ENCODE assay signal across 16 cellular contexts in the genomic region with DNA sequence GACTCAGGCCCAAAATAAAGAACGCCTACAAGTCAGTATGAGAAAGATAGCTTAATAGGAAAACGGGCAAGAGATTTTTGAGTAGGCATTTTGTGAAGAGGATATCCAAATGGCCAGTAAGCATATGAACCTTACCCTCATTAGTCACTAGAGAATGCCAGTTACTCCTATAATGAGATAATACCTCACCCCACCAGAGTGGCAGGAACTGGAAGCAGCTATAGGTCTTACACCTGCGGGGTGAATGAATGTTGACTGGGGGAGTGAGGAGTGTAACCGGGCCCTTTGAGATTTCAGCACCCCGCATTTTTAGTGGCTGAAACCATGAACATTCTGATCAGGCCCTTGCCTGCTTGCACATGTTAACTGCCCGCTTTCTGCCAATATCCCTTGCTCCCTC. TPM values are rescaled to one million over a fixed set of nuclear protein-coding genes. Genes with fewer than 3 reads are reported as not detected.
DNase-seq lines count a peak whose midpoint lies in the region; ATAC-seq and TF ChIP-seq lines count a peak whose summit lies in the region.
"Had no signal": no experiment of that assay in that cellular context is flagged by ENCODE, and none has a peak within 500 bp of the region (broad histone marks: within the 10 kb centered on the region; RNA-seq: fewer than 3 reads in every experiment).

No MANE protein-coding gene starts in this region.

- peaks cover 1% of the 10 kb centered on the region for H3K36me3 Mint-ChIP-seq in T-helper 2 cell treated with Interferon-gamma antibody and Interleukin-4, amounts not matched to agents 5 μg/mL and 100 μg/mL, for 36 hours (ENCODE audit: low read depth)
- H3K36me3 Mint-ChIP-seq in natural killer cell: no peaks in the 10 kb centered on the region
- H3K36me3 Mint-ChIP-seq: CD8-positive, alpha-beta memory T cell had no signal

- peaks cover 15% of the 10 kb centered on the region for H3K27me3 Mint-ChIP-seq in T-helper 2 cell treated with Interferon-gamma antibody and Interleukin-4, amounts not matched to agents 5 μg/mL and 100 μg/mL, for 36 hours (ENCODE audit: low read depth)
- peaks cover 0 to 7% of the 10 kb centered on the region in 2 donors for H3K27me3 Mint-ChIP-seq in natural killer cell (ENCODE audit: low read depth in 2 of 2)

- H3K9me3 Mint-ChIP-seq in T-helper 2 cell treated with Interferon-gamma antibody and Interleukin-4, amounts not matched to agents 5 μg/mL and 100 μg/mL, for 36 hours: peaks cover 7% of the 10 kb centered on the region
- no peaks in the 10 kb centered on the region for H3K9me3 Mint-ChIP-seq in natural killer cell
- H3K9me3 Mint-ChIP-seq: CD8-positive, alpha-beta memory T cell had no signal

- H3K79me2 ChIP-seq in KMS-11 (ENCODE audit: insufficient read depth, low read depth): no peaks in the 10 kb centered on the region
- H3K79me2 ChIP-seq in osteoblast (ENCODE audit: insufficient read depth, low read length): no peaks in the 10 kb centered on the region

- TF ChIP-seq CTCF in KMS-11 (conservative IDR thresholded peaks at IDR 0.05; ENCODE audit: low read depth, low read length) (no peak), epithelial cell of esophagus (IDR thresholded peaks at IDR 0.05; ENCODE audit: insufficient read depth, low read depth, low read length, missing control alignments) (no peak), osteoblast (IDR thresholded peaks at IDR 0.05; ENCODE audit: extremely low read depth, low read depth, low read length) (no peak), natural killer cell (IDR thresholded peaks at IDR 0.05) (no peak)

- H4K20me1 ChIP-seq in KMS-11 (ENCODE audit: insufficient read depth): no peaks in the 10 kb centered on the region
- peaks cover 3% of the 10 kb centered on the region for H4K20me1 ChIP-seq in osteoblast (ENCODE audit: insufficient read depth, low read length)

- no peak overlapping the region for H2AFZ ChIP-seq in KMS-11 (ENCODE audit: low read depth)
- H2AFZ ChIP-seq in osteoblast (ENCODE audit: low read length): no peak overlapping the region
- H2AFZ ChIP-seq: GM23248 had no signal

- no peaks in the 10 kb centered on the region for H3K36me3 ChIP-seq in KMS-11 (ENCODE audit: insufficient read depth)
- H3K36me3 ChIP-seq in osteoblast (ENCODE audit: insufficient read depth, low read length): no peaks in the 10 kb centered on the region

- H3K4me2 ChIP-seq in KMS-11 (peak overlapping the region; percentile 35), osteoblast (ENCODE audit: insufficient read depth, low read length) (no peak overlapping the region)
- H3K4me2 ChIP-seq: A549 had no signal

- intact Hi-C loops in natural killer cell (cut with micrococcal nuclease): loop anchor here (5.0 kb wide), 2 partner anchors 164 to 266 kb away; no protein-coding TSS in a partner anchor

- H3K4me3 Mint-ChIP-seq in T-helper 2 cell treated with Interferon-gamma antibody and Interleukin-4, amounts not matched to agents 5 μg/mL and 100 μg/mL, for 36 hours: no peak overlapping the region
- H3K4me3 Mint-ChIP-seq in natural killer cell: no peak overlapping the region
- H3K4me3 Mint-ChIP-seq: CD14-positive monocyte; CD8-positive, alpha-beta memory T cell; H9 had no signal

- ATAC-seq in natural killer cell: no peak
- ATAC-seq: A549 had no signal

- no peak overlapping the region for H3K9ac ChIP-seq in KMS-11
- H3K9ac ChIP-seq: GM23248 had no signal

- peaks cover 35% of the 10 kb centered on the region for H3K4me1 ChIP-seq in KMS-11 (ENCODE audit: low read depth, poor library complexity, severe bottlenecking)
- no peaks in the 10 kb centered on the region for H3K4me1 ChIP-seq in osteoblast (ENCODE audit: insufficient read depth, low read length)
- H3K4me1 ChIP-seq: Caco-2 had no signal

- H3K4me3 ChIP-seq in KMS-11 (IDR thresholded peaks at IDR 0.05; ENCODE audit: insufficient read depth, low read depth, low read length) (no peak overlapping the region), epithelial cell of esophagus (ENCODE audit: low read length) (no peak overlapping the region), osteoblast (ENCODE audit: insufficient read depth, low read length) (no peak overlapping the region)
- H3K4me3 ChIP-seq: A549, GM23248 had no signal

- H3K9me3 ChIP-seq in osteoblast (ENCODE audit: low read depth, low read length): no peaks in the 10 kb centered on the region
- H3K9me3 ChIP-seq: A549, Caco-2 had no signal

- in situ Hi-C loops in KBM-7 (cut with MboI; ENCODE audit: low pct_unique_long_range_greater_than_20kb, low sequenced_read_pairs): no loop called here

- DNase-seq in SW480 (ENCODE audit: low spot score) (peak; percentile 14), epithelial cell of esophagus (ENCODE audit: low read depth) (peak; percentile 62), osteoblast (ENCODE audit: insufficient read length, low spot score, missing footprints) (peak; percentile 52), KBM-7 (no peak), NCI-H345 (lab: John Stamatoyannopoulos, UW) (no peak), natural killer cell (no peak)
- DNase-seq in T-helper 2 cell treated with Interferon-gamma antibody and Interleukin-4, amounts not matched to agents 5 μg/mL and 100 μg/mL, for 36 hours (ENCODE audit: low spot score): no peak
- DNase-seq: Caco-2; CD8-positive, alpha-beta memory T cell; DND-41; GF-D8; GM23248; H9 had no signal

- peaks cover 5% of the 10 kb centered on the region for H3K4me1 Mint-ChIP-seq in T-helper 2 cell treated with Interferon-gamma antibody and Interleukin-4, amounts not matched to agents 5 μg/mL and 100 μg/mL, for 36 hours (ENCODE audit: low read depth)
- peaks cover 6 to 8% of the 10 kb centered on the region in 2 donors for H3K4me1 Mint-ChIP-seq in natural killer cell

- H3K27me3 ChIP-seq in KMS-11 (ENCODE audit: insufficient read depth, low read depth) (no peaks in the 10 kb centered on the region), osteoblast (ENCODE audit: insufficient read depth, low read length) (peaks cover 2% of the 10 kb centered on the region)

- H3K27ac Mint-ChIP-seq in T-helper 2 cell treated with Interferon-gamma antibody and Interleukin-4, amounts not matched to agents 5 μg/mL and 100 μg/mL, for 36 hours: no peak overlapping the region
- H3K27ac Mint-ChIP-seq in natural killer cell: no peak overlapping the region
- H3K27ac Mint-ChIP-seq: CD14-positive monocyte, H9 had no signal

- H3K27ac ChIP-seq in KMS-11 (peak overlapping the region; percentile 12; the same call in 1 of the 2 replicates), osteoblast (ENCODE audit: low read depth, low read length) (no peak overlapping the region)
- H3K27ac ChIP-seq: A549, GM23248 had no signal

RNA-seq across cellular contexts. Expression of gene PTPN2, which starts 7.5 kb away (rescaled TPM):
- total RNA-seq in osteoblast (34.2 and 37.6 TPM in 2 replicates), natural killer cell (100 to 1,000 TPM; 110 to 115 (median 112) TPM)

RNA-seq across cellular contexts. Expression of gene SEH1L, which starts 56.2 kb away (rescaled TPM):
- total RNA-seq in osteoblast (45.7 and 51.0 TPM in 2 replicates), natural killer cell (10 to 100 TPM; 24.5 to 28.4 (median 26.5) TPM)

Comparison
In these comparisons a context has a peak if more than half of its experiments do, and no peak if none do; other contexts are left out.
1. DNase-seq: peak in SW480 (single experiment), epithelial cell of esophagus (single experiment) and osteoblast (single experiment); none in KBM-7 (single experiment), NCI-H345 (single experiment), T-helper 2 cell treated with Interferon-gamma antibody and Interleukin-4, amounts not matched to agents 5 μg/mL and 100 μg/mL, for 36 hours (single experiment) and natural killer cell (single experiment).